In the genomic region with DNA sequence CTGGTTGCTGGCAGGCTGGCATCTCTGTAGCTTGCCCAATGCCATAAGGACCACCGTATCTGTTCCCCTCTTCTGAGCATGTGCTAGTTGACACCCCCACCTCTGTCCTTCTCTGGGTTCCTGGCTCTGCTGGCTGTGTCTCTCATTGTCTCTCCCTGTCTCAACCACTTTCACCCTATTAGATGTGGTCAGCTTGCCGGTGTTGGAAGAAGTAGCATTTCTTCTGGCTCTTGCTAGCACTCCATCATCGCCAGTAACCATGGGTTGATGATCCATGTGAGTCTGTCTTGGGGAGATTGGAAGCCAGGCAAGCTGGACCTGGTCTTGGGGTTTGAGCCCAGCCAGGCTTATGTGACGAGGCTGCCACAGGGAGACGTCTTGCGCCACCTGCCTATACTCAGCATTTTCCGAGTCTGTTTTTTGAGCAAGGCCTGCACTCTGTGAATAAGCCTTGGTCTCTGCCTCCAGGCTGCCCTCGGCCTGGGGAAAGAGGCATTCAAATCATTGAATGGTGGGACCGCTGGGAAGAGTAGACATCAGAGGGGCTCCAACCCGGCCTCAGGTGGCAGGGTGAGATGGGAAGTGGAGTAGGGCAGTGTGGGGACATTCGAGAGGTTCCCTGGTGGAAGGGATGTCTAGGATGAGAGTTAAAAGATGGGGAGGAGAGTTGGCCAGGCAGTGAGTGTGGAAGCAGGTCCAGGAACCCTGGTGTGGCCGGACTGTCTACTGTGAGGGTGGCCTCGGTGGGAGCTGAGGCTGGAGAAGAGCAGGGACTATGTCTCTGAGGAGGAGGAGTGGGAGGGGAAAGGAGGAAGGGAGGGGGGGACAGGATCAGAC, we compare ENCODE assay signal across 21 cellular contexts.
"Had no signal": no experiment of that assay in that cellular context is flagged by ENCODE, and none has a peak within 500 bp of the region (broad histone marks: within the 10 kb centered on the region; RNA-seq: fewer than 3 reads in every experiment).

No MANE protein-coding gene starts in this region.

- H3K27ac Mint-ChIP-seq: activated CD4-positive, alpha-beta T cell treated with anti-CD3 and anti-CD28 coated beads, Interleukin-2, amount 10 ng/mL, durations not matched to agents 7 days and 5 days; activated CD8-positive, alpha-beta T cell treated with anti-CD3 and anti-CD28 coated beads for 36 hours; activated naive CD4-positive, alpha-beta T cell treated with anti-CD3 and anti-CD28 coated beads, Interleukin-2, amount 50 U/mL, for 72 hours; memory B cell; stimulated activated naive B cell treated with anti-CD40 and anti-IgM and Interleukin-4, amounts not matched to agents 10 μg/mL and 1 μg/mL and 100 μg/mL, for 72 hours; T-helper 17 cell had no signal

- ATAC-seq: activated CD4-positive, CD25-positive, alpha-beta regulatory T cell treated with anti-CD3 and anti-CD28 coated beads, Interleukin-2, amount 50 U/mL, for 24 hours; activated CD8-positive, alpha-beta T cell treated with anti-CD3 and anti-CD28 coated beads for 36 hours; activated naive CD4-positive, alpha-beta T cell treated with anti-CD3 and anti-CD28 coated beads, Interleukin-2, amount 50 U/mL, for 72 hours; esophagus mucosa; left ventricle myocardium superior; stimulated activated naive B cell treated with anti-CD40 and anti-IgM and Interleukin-4, amounts not matched to agents 10 μg/mL and 1 μg/mL and 100 μg/mL, for 72 hours; T-helper 17 cell had no signal

- DNase-seq: activated CD4-positive, alpha-beta T cell treated with anti-CD3 and anti-CD28 coated beads, Interleukin-2, amount 10 ng/mL, durations not matched to agents 7 days and 5 days; activated CD8-positive, alpha-beta T cell treated with anti-CD3 and anti-CD28 coated beads for 36 hours; activated T-cell treated with anti-CD3 and anti-CD28 coated beads, Interleukin-2, amount 50 U/mL, for 1 hour; aorta; dermis blood vessel endothelial cell; effector memory CD4-positive, alpha-beta T cell; glutamatergic neuron; hippocampal formation; left ventricle myocardium superior; stimulated activated CD4-positive, alpha-beta T cell treated with anti-CD3 and anti-CD28 coated beads, Interleukin-2, amount 100 ng/mL, for 48 hours; stimulated activated CD8-positive, alpha-beta memory T cell treated with anti-CD3 and anti-CD28 coated beads, Interleukin-4, amount 100 ng/mL, for 48 hours; stimulated activated naive B cell treated with anti-CD40 and anti-IgM and Interleukin-4, amounts not matched to agents 10 μg/mL and 1 μg/mL and 100 μg/mL, for 72 hours; T-helper 17 cell; transverse colon; uterus had no signal

- H3K9me3 ChIP-seq: transverse colon, uterus had no signal

- H3K9me3 Mint-ChIP-seq: activated CD4-positive, alpha-beta T cell treated with anti-CD3 and anti-CD28 coated beads, Interleukin-2, amount 10 ng/mL, durations not matched to agents 7 days and 5 days; activated CD8-positive, alpha-beta T cell treated with anti-CD3 and anti-CD28 coated beads for 36 hours; activated naive CD4-positive, alpha-beta T cell treated with anti-CD3 and anti-CD28 coated beads, Interleukin-2, amount 50 U/mL, for 72 hours; brain; memory B cell; nephron; stimulated activated naive B cell treated with anti-CD40 and anti-IgM and Interleukin-4, amounts not matched to agents 10 μg/mL and 1 μg/mL and 100 μg/mL, for 72 hours had no signal

- H3K27me3 Mint-ChIP-seq: activated CD4-positive, alpha-beta T cell treated with anti-CD3 and anti-CD28 coated beads, Interleukin-2, amount 10 ng/mL, durations not matched to agents 7 days and 5 days; activated CD8-positive, alpha-beta T cell treated with anti-CD3 and anti-CD28 coated beads for 36 hours; brain; stimulated activated naive B cell treated with anti-CD40 and anti-IgM and Interleukin-4, amounts not matched to agents 10 μg/mL and 1 μg/mL and 100 μg/mL, for 72 hours had no signal

- H3K36me3 ChIP-seq: transverse colon, uterus had no signal

- H3K4me1 Mint-ChIP-seq: activated CD4-positive, alpha-beta T cell treated with anti-CD3 and anti-CD28 coated beads, Interleukin-2, amount 10 ng/mL, durations not matched to agents 7 days and 5 days had no signal

- H3K27ac ChIP-seq: transverse colon, uterus had no signal

- H3K4me3 ChIP-seq: transverse colon, uterus had no signal

- H3K4me1 ChIP-seq: uterus had no signal

- H3K4me3 Mint-ChIP-seq: activated CD4-positive, alpha-beta T cell treated with anti-CD3 and anti-CD28 coated beads, Interleukin-2, amount 10 ng/mL, durations not matched to agents 7 days and 5 days; activated CD8-positive, alpha-beta T cell treated with anti-CD3 and anti-CD28 coated beads for 36 hours; brain; memory B cell; nephron; stimulated activated naive B cell treated with anti-CD40 and anti-IgM and Interleukin-4, amounts not matched to agents 10 μg/mL and 1 μg/mL and 100 μg/mL, for 72 hours had no signal

- H3K36me3 Mint-ChIP-seq: activated naive CD4-positive, alpha-beta T cell treated with anti-CD3 and anti-CD28 coated beads, Interleukin-2, amount 50 U/mL, for 72 hours; memory B cell had no signal

- H3K27me3 ChIP-seq: transverse colon, uterus had no signal
